ENCODE assay signal across 20 cellular contexts in genomic region chr12:70078161-70078560, GRCh38.
DNase-seq lines count a peak whose midpoint lies in the region; ATAC-seq, FAIRE-seq and TF ChIP-seq lines count a peak whose summit lies in the region.
"Had no signal": no experiment of that assay in that cellular context is flagged by ENCODE, and none has a peak within 500 bp of the region (broad histone marks: within the 10 kb centered on the region; RNA-seq: fewer than 3 reads in every experiment).

No MANE protein-coding gene starts in this region.

- BruUV-seq in PC-9 (replicated peaks; lab: Mats Ljungman, UMichigan): no TSS peak

- H3K27me3 Mint-ChIP-seq in stimulated activated memory B cell treated with anti-CD40 and anti-IgM and Interleukin-4, amounts not matched to agents 10 μg/mL and 1 μg/mL and 100 μg/mL, for 72 hours: no peaks in the 10 kb centered on the region
- H3K27me3 Mint-ChIP-seq: CD4-positive, alpha-beta T cell; IgD-negative memory B cell had no signal

- H3K4me2 ChIP-seq in PC-9: no peak overlapping the region
- H3K4me2 ChIP-seq in keratinocyte (ENCODE audit: control insufficient read depth, extremely low read depth, insufficient read depth, low read depth, low read length): peak overlapping the region; percentile 71
- H3K4me2 ChIP-seq: GM23338 had no signal

- CTCF ChIA-PET in PC-9 (lab: Charles Lee): no interaction called here

- H3K4me3 ChIP-seq in PC-9: no peak overlapping the region
- peak overlapping the region in 2 of 3 experiments; percentile 25 to 32 for H3K4me3 ChIP-seq in keratinocyte (ENCODE audit: control insufficient read depth in 2 of 3, extremely low read depth in 1 of 3, insufficient read depth in 2 of 3, low read depth in 1 of 3, low read length in 3 of 3)
- H3K4me3 ChIP-seq: GM23338 had no signal

- no peak for ATAC-seq in stimulated activated memory B cell treated with anti-CD40 and anti-IgM and Interleukin-4, amounts not matched to agents 10 μg/mL and 1 μg/mL and 100 μg/mL, for 72 hours
- ATAC-seq: GM23338, HepG2 had no signal

- no peaks in the 10 kb centered on the region for H3F3A ChIP-seq in PC-9 (ENCODE audit: insufficient read depth, low read depth)

- H3K9me1 ChIP-seq in keratinocyte (ENCODE audit: control insufficient read depth, extremely low read depth, insufficient read depth, low read length): no peaks in the 10 kb centered on the region

- H3K9me3 Mint-ChIP-seq in stimulated activated memory B cell treated with anti-CD40 and anti-IgM and Interleukin-4, amounts not matched to agents 10 μg/mL and 1 μg/mL and 100 μg/mL, for 72 hours: peaks cover 2% of the 10 kb centered on the region

- intact Hi-C loops in PC-9 (cut with micrococcal nuclease; ENCODE audit: unreplicated experiment): no loop called here

- no peaks in the 10 kb centered on the region for H3K9me2 ChIP-seq in PC-9 (ENCODE audit: insufficient read depth)

- H3K4me3 Mint-ChIP-seq in stimulated activated memory B cell treated with anti-CD40 and anti-IgM and Interleukin-4, amounts not matched to agents 10 μg/mL and 1 μg/mL and 100 μg/mL, for 72 hours: no peak overlapping the region
- H3K4me3 Mint-ChIP-seq: CD4-positive, alpha-beta T cell; GM23338; H9; IgD-negative memory B cell had no signal

- H3K9me3 ChIP-seq in PC-9 (ENCODE audit: insufficient read depth, low read depth) (0 out of 2 replicates have a peak, but pooled peaks cover under 1% of the 10 kb centered on the region), keratinocyte (ENCODE audit: control insufficient read depth, low read depth, low read length) (no peaks in the 10 kb centered on the region)
- H3K9me3 ChIP-seq: Caco-2 had no signal

- H3K27me3 ChIP-seq in PC-9 (ENCODE audit: insufficient read depth, low read depth) (no peaks in the 10 kb centered on the region), keratinocyte (ENCODE audit: control insufficient read depth, extremely low read depth, insufficient read depth, low read length) (no peaks in the 10 kb centered on the region)

- POLR2A ChIA-PET in PC-9 (lab: Charles Lee; ENCODE audit: unreplicated experiment): interaction anchor here (0.7 kb wide), 1 partner anchor 1182 kb away, joined by 3 read pairs; no protein-coding TSS in a partner anchor

- H2AFZ ChIP-seq in PC-9 (0 out of 2 replicates have a peak overlapping the region, but pooled peaks have one; percentile 16), keratinocyte (ENCODE audit: control insufficient read depth, low read length) (peak overlapping the region; percentile 87)
- H2AFZ ChIP-seq: GM23338 had no signal

- DNase-seq in H54 (ENCODE audit: insufficient read length, low spot score) (no peak), PC-9 (no peak), cerebellar cortex (ENCODE audit: low spot score) (peak; percentile 31), keratinocyte (ENCODE audit: low read depth, low spot score) (no peak), NCI-H1092 treated with DMSO at 0.1 percent for 48 hours (lab: John Stamatoyannopoulos, UW) (no peak)
- DNase-seq in activated naive CD4-positive, alpha-beta T cell (lab: John Stamatoyannopoulos, UW): no peak
- DNase-seq: AML-193; CD4-positive, alpha-beta T cell; DMS153; DMS79; GF-D8; H9; KBM-7 had no signal

- TF ChIP-seq CTCF in PC-9 (conservative IDR thresholded peaks at IDR 0.05): no peak
- TF ChIP-seq CTCF in keratinocyte (optimal IDR thresholded peaks at IDR 0.05 in 1 of 3, IDR thresholded peaks at IDR 0.05 in 1 of 3, conservative IDR thresholded peaks at IDR 0.05 in 1 of 3; ENCODE audit: extremely low read depth in 1 of 3, insufficient read depth in 2 of 3, low read length in 3 of 3): no peak

- H3K27ac ChIP-seq in PC-9 (no peak overlapping the region), keratinocyte (ENCODE audit: control insufficient read depth, insufficient read depth, low read length) (no peak overlapping the region)
- H3K27ac ChIP-seq: C4-2B had no signal

- no peak overlapping the region for H3K27ac Mint-ChIP-seq in stimulated activated memory B cell treated with anti-CD40 and anti-IgM and Interleukin-4, amounts not matched to agents 10 μg/mL and 1 μg/mL and 100 μg/mL, for 72 hours
- H3K27ac Mint-ChIP-seq: CD4-positive, alpha-beta T cell; GM23338; H9 had no signal

- H3K4me1 ChIP-seq in PC-9 (replicated peaks; ENCODE audit: insufficient read depth): no peaks in the 10 kb centered on the region
- H3K4me1 ChIP-seq in keratinocyte (ENCODE audit: control insufficient read depth, extremely low read depth, insufficient read depth, low read length): peaks cover 9% of the 10 kb centered on the region

- no peak for TF ChIP-seq POLR2A in H54 (IDR thresholded peaks at IDR 0.05; ENCODE audit: low read depth, low read length)

- dilution Hi-C loops in keratinocyte (cut with MboI; ENCODE audit: extremely low pct_ligation_motif_present, low sequenced_read_pairs): no loop called here

- H3K36me3 ChIP-seq in PC-9 (ENCODE audit: low read depth) (no peaks in the 10 kb centered on the region), keratinocyte (ENCODE audit: control insufficient read depth in 2 of 2, extremely low read depth in 1 of 2, insufficient read depth in 2 of 2, low read length in 2 of 2) (no peaks in the 10 kb centered on the region)

- H4K20me1 ChIP-seq in PC-9 (ENCODE audit: insufficient read depth) (no peaks in the 10 kb centered on the region), keratinocyte (ENCODE audit: control insufficient read depth, extremely low read depth, insufficient read depth, low read length) (no peaks in the 10 kb centered on the region)

- H3K4me1 Mint-ChIP-seq in stimulated activated memory B cell treated with anti-CD40 and anti-IgM and Interleukin-4, amounts not matched to agents 10 μg/mL and 1 μg/mL and 100 μg/mL, for 72 hours: peaks cover 24% of the 10 kb centered on the region

- H3K9ac ChIP-seq in keratinocyte (ENCODE audit: control insufficient read depth, extremely low read depth, insufficient read depth, low read length): no peak overlapping the region

- FAIRE-seq in H54 (lab: Jason Lieb, UNC) (peak; percentile 67), keratinocyte (lab: Jason Lieb, UNC) (peak; percentile 82)
- FAIRE-seq: A204.1, HepG2 had no signal

- H3K79me2 ChIP-seq in PC-9 (ENCODE audit: low read depth) (no peaks in the 10 kb centered on the region), keratinocyte (ENCODE audit: control insufficient read depth, insufficient read depth, low read length) (no peaks in the 10 kb centered on the region)

- no peaks in the 10 kb centered on the region for H3K36me3 Mint-ChIP-seq in stimulated activated memory B cell treated with anti-CD40 and anti-IgM and Interleukin-4, amounts not matched to agents 10 μg/mL and 1 μg/mL and 100 μg/mL, for 72 hours
- H3K36me3 Mint-ChIP-seq: IgD-negative memory B cell had no signal
